2 cellular contexts compared by ENCODE assay signal in genomic region chr11:59425131-59425530, GRCh38.
TF ChIP-seq lines count a peak whose summit lies in the region.

No MANE protein-coding gene starts in this region.

TF ChIP-seq in GM23338, 12 proteins besides CTCF, POLR2A, EP300 and RAD21:
- TF ChIP-seq POLR2AphosphoS5 (IDR thresholded peaks at IDR 0.05; ENCODE audit: low read depth) (no peak), JUNB (IDR thresholded peaks at IDR 0.05; ENCODE audit: unreplicated experiment) (no peak), CREB1 (CRISPR knock-in tag; IDR thresholded peaks at IDR 0.05; ENCODE audit: low read depth) (no peak), STAT1 (IDR thresholded peaks at IDR 0.05; ENCODE audit: unreplicated experiment) (no peak), ZNF331 (CRISPR knock-in tag; IDR thresholded peaks at IDR 0.05; ENCODE audit: low read depth) (no peak), ETS1 (IDR thresholded peaks at IDR 0.05) (no peak), NANOG (IDR thresholded peaks at IDR 0.05; ENCODE audit: borderline replicate concordance) (no peak), EZH2phosphoT487 (IDR thresholded peaks at IDR 0.05; ENCODE audit: unreplicated experiment) (no peak), EZH2 (IDR thresholded peaks at IDR 0.05; ENCODE audit: low read depth, unreplicated experiment) (no peak), ZNF114 (CRISPR knock-in tag; IDR thresholded peaks at IDR 0.05) (no peak), REST (IDR thresholded peaks at IDR 0.05; ENCODE audit: unreplicated experiment) (no peak)
- TF ChIP-seq, protein P1, sequence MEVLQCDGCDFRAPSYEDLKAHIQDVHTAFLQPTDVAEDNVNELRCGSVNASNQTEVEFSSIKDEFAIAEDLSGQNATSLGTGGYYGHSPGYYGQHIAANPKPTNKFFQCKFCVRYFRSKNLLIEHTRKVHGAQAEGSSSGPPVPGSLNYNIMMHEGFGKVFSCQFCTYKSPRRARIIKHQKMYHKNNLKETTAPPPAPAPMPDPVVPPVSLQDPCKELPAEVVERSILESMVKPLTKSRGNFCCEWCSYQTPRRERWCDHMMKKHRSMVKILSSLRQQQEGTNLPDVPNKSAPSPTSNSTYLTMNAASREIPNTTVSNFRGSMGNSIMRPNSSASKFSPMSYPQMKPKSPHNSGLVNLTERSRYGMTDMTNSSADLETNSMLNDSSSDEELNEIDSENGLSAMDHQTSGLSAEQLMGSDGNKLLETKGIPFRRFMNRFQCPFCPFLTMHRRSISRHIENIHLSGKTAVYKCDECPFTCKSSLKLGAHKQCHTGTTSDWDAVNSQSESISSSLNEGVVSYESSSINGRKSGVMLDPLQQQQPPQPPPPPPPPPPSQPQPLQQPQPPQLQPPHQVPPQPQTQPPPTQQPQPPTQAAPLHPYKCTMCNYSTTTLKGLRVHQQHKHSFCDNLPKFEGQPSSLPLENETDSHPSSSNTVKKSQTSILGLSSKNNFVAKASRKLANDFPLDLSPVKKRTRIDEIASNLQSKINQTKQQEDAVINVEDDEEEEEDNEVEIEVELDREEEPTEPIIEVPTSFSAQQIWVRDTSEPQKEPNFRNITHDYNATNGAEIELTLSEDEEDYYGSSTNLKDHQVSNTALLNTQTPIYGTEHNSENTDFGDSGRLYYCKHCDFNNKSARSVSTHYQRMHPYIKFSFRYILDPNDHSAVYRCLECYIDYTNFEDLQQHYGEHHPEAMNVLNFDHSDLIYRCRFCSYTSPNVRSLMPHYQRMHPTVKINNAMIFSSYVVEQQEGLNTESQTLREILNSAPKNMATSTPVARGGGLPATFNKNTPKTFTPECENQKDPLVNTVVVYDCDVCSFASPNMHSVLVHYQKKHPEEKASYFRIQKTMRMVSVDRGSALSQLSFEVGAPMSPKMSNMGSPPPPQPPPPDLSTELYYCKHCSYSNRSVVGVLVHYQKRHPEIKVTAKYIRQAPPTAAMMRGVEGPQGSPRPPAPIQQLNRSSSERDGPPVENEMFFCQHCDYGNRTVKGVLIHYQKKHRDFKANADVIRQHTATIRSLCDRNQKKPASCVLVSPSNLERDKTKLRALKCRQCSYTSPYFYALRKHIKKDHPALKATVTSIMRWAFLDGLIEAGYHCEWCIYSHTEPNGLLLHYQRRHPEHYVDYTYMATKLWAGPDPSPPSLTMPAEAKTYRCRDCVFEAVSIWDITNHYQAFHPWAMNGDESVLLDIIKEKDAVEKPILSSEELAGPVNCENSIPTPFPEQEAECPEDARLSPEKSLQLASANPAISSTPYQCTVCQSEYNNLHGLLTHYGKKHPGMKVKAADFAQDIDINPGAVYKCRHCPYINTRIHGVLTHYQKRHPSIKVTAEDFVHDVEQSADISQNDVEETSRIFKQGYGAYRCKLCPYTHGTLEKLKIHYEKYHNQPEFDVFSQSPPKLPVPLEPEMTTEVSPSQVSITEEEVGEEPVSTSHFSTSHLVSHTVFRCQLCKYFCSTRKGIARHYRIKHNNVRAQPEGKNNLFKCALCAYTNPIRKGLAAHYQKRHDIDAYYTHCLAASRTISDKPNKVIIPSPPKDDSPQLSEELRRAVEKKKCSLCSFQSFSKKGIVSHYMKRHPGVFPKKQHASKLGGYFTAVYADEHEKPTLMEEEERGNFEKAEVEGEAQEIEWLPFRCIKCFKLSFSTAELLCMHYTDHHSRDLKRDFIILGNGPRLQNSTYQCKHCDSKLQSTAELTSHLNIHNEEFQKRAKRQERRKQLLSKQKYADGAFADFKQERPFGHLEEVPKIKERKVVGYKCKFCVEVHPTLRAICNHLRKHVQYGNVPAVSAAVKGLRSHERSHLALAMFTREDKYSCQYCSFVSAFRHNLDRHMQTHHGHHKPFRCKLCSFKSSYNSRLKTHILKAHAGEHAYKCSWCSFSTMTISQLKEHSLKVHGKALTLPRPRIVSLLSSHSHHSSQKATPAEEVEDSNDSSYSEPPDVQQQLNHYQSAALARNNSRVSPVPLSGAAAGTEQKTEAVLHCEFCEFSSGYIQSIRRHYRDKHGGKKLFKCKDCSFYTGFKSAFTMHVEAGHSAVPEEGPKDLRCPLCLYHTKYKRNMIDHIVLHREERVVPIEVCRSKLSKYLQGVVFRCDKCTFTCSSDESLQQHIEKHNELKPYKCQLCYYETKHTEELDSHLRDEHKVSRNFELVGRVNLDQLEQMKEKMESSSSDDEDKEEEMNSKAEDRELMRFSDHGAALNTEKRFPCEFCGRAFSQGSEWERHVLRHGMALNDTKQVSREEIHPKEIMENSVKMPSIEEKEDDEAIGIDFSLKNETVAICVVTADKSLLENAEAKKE (CRISPR knock-in tag; IDR thresholded peaks at IDR 0.05): no peak

TF ChIP-seq in H1, 55 proteins besides CTCF, POLR2A, EP300 and RAD21:
- TF ChIP-seq RFX5 (IDR thresholded peaks at IDR 0.05; ENCODE audit: borderline replicate concordance, low read depth, low read length): no peak
